Comparison of ENCODE assay signal across 8 cellular contexts in genomic region chr21:46286668-46286982, GRCh38. TPM values are rescaled to one million over a fixed set of nuclear protein-coding genes. Genes with fewer than 3 reads are reported as not detected.
DNase-seq lines count a peak whose midpoint lies in the region; ATAC-seq and TF ChIP-seq lines count a peak whose summit lies in the region.

No MANE protein-coding gene starts in this region.

- DNase-seq in GM12864 (ENCODE audit: low read depth): no peak
- DNase-seq in MG63: no peak
- DNase-seq in dorsolateral prefrontal cortex: no peak
- no peak for DNase-seq in midbrain (lab: John Stamatoyannopoulos, UW)
- no peak for DNase-seq in 8988T
- DNase-seq in DMS79 (lab: John Stamatoyannopoulos, UW): no peak

- peak overlapping the region; percentile 83 for H2AFZ ChIP-seq in neural cell (ENCODE audit: low read depth, low read length)

- no peaks in the 10 kb centered on the region for H3K9me2 ChIP-seq in neural cell (ENCODE audit: insufficient read depth, low read length)

- H3F3A ChIP-seq in neural cell (ENCODE audit: insufficient read depth, low read length, poor library complexity, severe bottlenecking): no peaks in the 10 kb centered on the region

- H3K9me3 ChIP-seq in MG63 (peaks cover 3% of the 10 kb centered on the region; the same call in 1 of the 2 replicates), neural cell (ENCODE audit: low read length) (no peaks in the 10 kb centered on the region)

- peak overlapping the region; percentile 86 for H3K9ac ChIP-seq in neural cell (ENCODE audit: low read length)

- H3K36me3 ChIP-seq in MG63 (peaks cover 48% of the 10 kb centered on the region), neural cell (ENCODE audit: insufficient read depth, low read length) (peaks cover 9% of the 10 kb centered on the region)

- H3K27me3 ChIP-seq in MG63: no peaks in the 10 kb centered on the region
- no peaks in the 10 kb centered on the region for H3K27me3 ChIP-seq in dorsolateral prefrontal cortex
- no peaks in the 10 kb centered on the region for H3K27me3 ChIP-seq in neural cell (ENCODE audit: insufficient read depth, low read depth, low read length)

- H3K27ac ChIP-seq in dorsolateral prefrontal cortex (peak overlapping the region in 58 of 59 donors; percentile 74 to 98 (median 95)), neural cell (ENCODE audit: low read length) (peak overlapping the region; percentile 94)

- peak overlapping the region; percentile 61 for H3K4me2 ChIP-seq in neural cell (ENCODE audit: low read length)

- no peak for TF ChIP-seq RAD21 in neural cell (conservative IDR thresholded peaks at IDR 0.05)

- ATAC-seq in GM19328 (IDR thresholded peaks at IDR 0.05; ENCODE audit: unreplicated experiment): no peak

- TF ChIP-seq CTCF in GM12864 (IDR thresholded peaks at IDR 0.05; ENCODE audit: low read depth, low read length, missing control alignments) (no peak), dorsolateral prefrontal cortex (IDR thresholded peaks at IDR 0.05 in 54 of 56, conservative IDR thresholded peaks at IDR 0.05 in 2 of 56; ENCODE audit: low read depth in 1 of 56, partially characterized antibody in 56 of 56) (peak in 1 of 56 donors; percentile 11), neural cell (IDR thresholded peaks at IDR 0.05; ENCODE audit: poor library complexity, severe bottlenecking) (no peak)

- TF ChIP-seq EP300 in neural cell (conservative IDR thresholded peaks at IDR 0.05; ENCODE audit: poor library complexity, severe bottlenecking): no peak

- H3K79me2 ChIP-seq in neural cell (replicated peaks; ENCODE audit: insufficient read depth, low read length): peaks cover 35% of the 10 kb centered on the region

- H4K20me1 ChIP-seq in neural cell (ENCODE audit: insufficient read depth): no peaks in the 10 kb centered on the region

- H3K4me3 ChIP-seq in GM12864 (ENCODE audit: low read depth, low read length) (peak overlapping the region; percentile 93), MG63 (peak overlapping the region; percentile 84), dorsolateral prefrontal cortex (peak overlapping the region; percentile 61 to 98 (median 86)), neural cell (ENCODE audit: low read length) (peak overlapping the region; percentile 89)

- intact Hi-C loops in dorsolateral prefrontal cortex (cut with DNase I): loop anchor here (1.0 to 10.0 kb wide), 3 partner anchors 37 to 142 kb away; partner anchors contain the start of genes C21orf58 (in 1 of the 2) and PCNT (in 1 of the 2)

TF ChIP-seq in neural cell, 6 proteins besides CTCF, POLR2A, EP300 and RAD21:
- TF ChIP-seq POLR2AphosphoS5 (IDR thresholded peaks at IDR 0.05) (no peak), EZH2 (IDR thresholded peaks at IDR 0.05; ENCODE audit: borderline replicate concordance, insufficient read depth, low read length, poor library complexity, severe bottlenecking) (no peak), MXI1 (conservative IDR thresholded peaks at IDR 0.05; ENCODE audit: poor library complexity, severe bottlenecking) (no peak), SMC3 (conservative IDR thresholded peaks at IDR 0.05; ENCODE audit: poor library complexity) (no peak), TAF1 (IDR thresholded peaks at IDR 0.05; ENCODE audit: low read depth) (no peak)
- TF ChIP-seq, protein P1, sequence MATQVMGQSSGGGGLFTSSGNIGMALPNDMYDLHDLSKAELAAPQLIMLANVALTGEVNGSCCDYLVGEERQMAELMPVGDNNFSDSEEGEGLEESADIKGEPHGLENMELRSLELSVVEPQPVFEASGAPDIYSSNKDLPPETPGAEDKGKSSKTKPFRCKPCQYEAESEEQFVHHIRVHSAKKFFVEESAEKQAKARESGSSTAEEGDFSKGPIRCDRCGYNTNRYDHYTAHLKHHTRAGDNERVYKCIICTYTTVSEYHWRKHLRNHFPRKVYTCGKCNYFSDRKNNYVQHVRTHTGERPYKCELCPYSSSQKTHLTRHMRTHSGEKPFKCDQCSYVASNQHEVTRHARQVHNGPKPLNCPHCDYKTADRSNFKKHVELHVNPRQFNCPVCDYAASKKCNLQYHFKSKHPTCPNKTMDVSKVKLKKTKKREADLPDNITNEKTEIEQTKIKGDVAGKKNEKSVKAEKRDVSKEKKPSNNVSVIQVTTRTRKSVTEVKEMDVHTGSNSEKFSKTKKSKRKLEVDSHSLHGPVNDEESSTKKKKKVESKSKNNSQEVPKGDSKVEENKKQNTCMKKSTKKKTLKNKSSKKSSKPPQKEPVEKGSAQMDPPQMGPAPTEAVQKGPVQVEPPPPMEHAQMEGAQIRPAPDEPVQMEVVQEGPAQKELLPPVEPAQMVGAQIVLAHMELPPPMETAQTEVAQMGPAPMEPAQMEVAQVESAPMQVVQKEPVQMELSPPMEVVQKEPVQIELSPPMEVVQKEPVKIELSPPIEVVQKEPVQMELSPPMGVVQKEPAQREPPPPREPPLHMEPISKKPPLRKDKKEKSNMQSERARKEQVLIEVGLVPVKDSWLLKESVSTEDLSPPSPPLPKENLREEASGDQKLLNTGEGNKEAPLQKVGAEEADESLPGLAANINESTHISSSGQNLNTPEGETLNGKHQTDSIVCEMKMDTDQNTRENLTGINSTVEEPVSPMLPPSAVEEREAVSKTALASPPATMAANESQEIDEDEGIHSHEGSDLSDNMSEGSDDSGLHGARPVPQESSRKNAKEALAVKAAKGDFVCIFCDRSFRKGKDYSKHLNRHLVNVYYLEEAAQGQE (IDR thresholded peaks at IDR 0.05; ENCODE audit: borderline replicate concordance): no peak

RNA-seq across cellular contexts. Expression of gene YBEY, which starts 0.5 kb away (rescaled TPM):
- total RNA-seq in MG63 (2014; rRNA removed; shearing (Covaris generic); ENCODE audit: low replicate concordance): 42.8 and 55.8 TPM in 2 replicates
- total RNA-seq in dorsolateral prefrontal cortex: 10 to 100 TPM in 107 of 120 experiments, 1 to 10 TPM in 13; 4.9 to 22.3 (median 13.5) TPM
- polyA plus RNA-seq in neural cell: 88.4 and 95.3 TPM in 2 replicates
- polyA minus RNA-seq in neural cell: 22.2 and 28.7 TPM in 2 replicates

RNA-seq across cellular contexts. Expression of gene MCM3AP, which starts 1.2 kb away (rescaled TPM):
- total RNA-seq in MG63 (2014; rRNA removed; shearing (Covaris generic); ENCODE audit: low replicate concordance): 76.0 and 108 TPM in 2 replicates
- total RNA-seq in dorsolateral prefrontal cortex: 100 to 1,000 TPM in 83 of 120 experiments, 10 to 100 TPM in 37; 83.5 to 136 (median 104) TPM
- 74.2 and 90.7 TPM in 2 replicates for polyA plus RNA-seq in neural cell
- 102 and 105 TPM in 2 replicates for polyA minus RNA-seq in neural cell

RNA-seq across cellular contexts. Expression of gene C21orf58, which starts 37.0 kb away (rescaled TPM):
- total RNA-seq in MG63 (2014; rRNA removed; shearing (Covaris generic); ENCODE audit: low replicate concordance): 3.0 and 4.7 TPM in 2 replicates
- total RNA-seq in dorsolateral prefrontal cortex: 10 to 100 TPM in 1 of 120 experiments, 1 to 10 TPM in 119; 2.4 to 11.8 (median 5.4) TPM
- polyA plus RNA-seq in neural cell: 2.8 and 3.0 TPM in 2 replicates
- polyA minus RNA-seq in neural cell: 3.7 and 5.0 TPM in 2 replicates

RNA-seq across cellular contexts. Expression of gene PCNT, which starts 37.3 kb away (rescaled TPM):
- total RNA-seq in MG63 (2014; rRNA removed; shearing (Covaris generic); ENCODE audit: low replicate concordance): 51.7 and 57.0 TPM in 2 replicates
- 100 to 1,000 TPM in 14 of 120 experiments, 10 to 100 TPM in 106; 48.0 to 125 (median 79.1) TPM for total RNA-seq in dorsolateral prefrontal cortex
- 28.2 and 45.1 TPM in 2 replicates for polyA plus RNA-seq in neural cell
- 27.3 and 32.0 TPM in 2 replicates for polyA minus RNA-seq in neural cell

RNA-seq across cellular contexts. Expression of gene LSS, which starts 58.1 kb away (rescaled TPM):
- 46.6 and 66.7 TPM in 2 replicates for total RNA-seq in MG63 (2014; rRNA removed; shearing (Covaris generic); ENCODE audit: low replicate concordance)
- 100 to 1,000 TPM in 93 of 120 experiments, 10 to 100 TPM in 27; 61.5 to 278 (median 121) TPM for total RNA-seq in dorsolateral prefrontal cortex
- polyA plus RNA-seq in neural cell: 101 and 123 TPM in 2 replicates
- polyA minus RNA-seq in neural cell: 83.8 and 88.1 TPM in 2 replicates
